In the genomic region with DNA sequence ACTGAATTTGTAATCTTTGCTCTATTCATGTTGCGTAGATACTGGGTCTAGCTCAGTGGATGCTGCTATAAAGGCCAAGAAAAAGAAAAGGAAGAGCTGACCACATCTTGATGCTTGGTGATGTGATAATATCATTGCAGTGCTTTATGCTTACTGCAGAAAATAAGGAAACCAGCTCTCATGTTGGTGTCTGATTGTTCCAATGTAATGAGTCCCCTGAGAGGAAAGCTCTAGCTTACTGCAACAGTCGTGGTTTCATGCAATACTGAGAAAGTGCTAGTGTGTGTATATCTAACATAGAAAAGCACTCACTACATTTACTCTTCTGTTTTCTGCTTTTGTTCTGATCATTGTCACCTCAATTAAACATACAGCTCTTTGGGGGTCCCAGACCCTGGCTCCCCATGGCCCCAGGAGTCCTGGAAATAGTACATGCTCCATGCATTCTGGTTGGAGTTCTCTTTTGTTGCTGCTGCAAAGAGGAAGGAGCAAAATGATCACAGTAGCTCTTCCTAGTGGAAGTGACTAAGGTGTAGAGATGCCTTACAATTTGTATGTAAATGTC, we compare ENCODE assay signal across 17 cellular contexts.
"Had no signal": no experiment of that assay in that cellular context is flagged by ENCODE, and none has a peak within 500 bp of the region (broad histone marks: within the 10 kb centered on the region; RNA-seq: fewer than 3 reads in every experiment).

No MANE protein-coding gene starts in this region.

- DNase-seq: activated CD4-positive, alpha-beta memory T cell treated with anti-CD3 and anti-CD28 coated beads, Interleukin-2, amount 10 ng/mL, durations not matched to agents 7 days and 5 days; activated effector memory CD4-positive, alpha-beta T cell treated with Interleukin-2 at 50 U/mL for 16 hours; activated naive CD4-positive, alpha-beta T cell treated with anti-CD3 and anti-CD28 coated beads, Interleukin-2, amount 50 U/mL, for 16 hours; activated T-cell treated with anti-CD3 and anti-CD28 coated beads, Interleukin-2, amount 50 U/mL, for 24 hours; esophagus squamous epithelium; hippocampal formation; left ventricle myocardium inferior; naive thymus-derived CD8-positive, alpha-beta T cell; pancreas; spleen; stomach; T-helper 9 cell; testis; upper lobe of right lung had no signal

- H3K27me3 Mint-ChIP-seq: activated CD4-positive, alpha-beta memory T cell treated with anti-CD3 and anti-CD28 coated beads, Interleukin-2, amount 10 ng/mL, durations not matched to agents 7 days and 5 days; activated T-cell treated with anti-CD3 and anti-CD28 coated beads, Interleukin-2, amount 50 U/mL, for 24 hours had no signal

- H3K27ac Mint-ChIP-seq: activated CD4-positive, alpha-beta memory T cell treated with anti-CD3 and anti-CD28 coated beads, Interleukin-2, amount 10 ng/mL, durations not matched to agents 7 days and 5 days; activated T-cell treated with anti-CD3 and anti-CD28 coated beads, Interleukin-2, amount 50 U/mL, for 24 hours; memory B cell; naive thymus-derived CD8-positive, alpha-beta T cell had no signal

- H3K36me3 Mint-ChIP-seq: memory B cell; naive thymus-derived CD8-positive, alpha-beta T cell had no signal

- ATAC-seq: naive thymus-derived CD8-positive, alpha-beta T cell; pancreas; sciatic nerve; upper lobe of right lung had no signal

- H3K4me1 ChIP-seq: esophagus squamous epithelium, pancreas, spleen, stomach, testis, upper lobe of right lung had no signal

- H3K36me3 ChIP-seq: esophagus squamous epithelium, left ventricle myocardium inferior, pancreas, spleen, stomach, upper lobe of right lung had no signal

- H3K4me3 ChIP-seq: esophagus squamous epithelium, left ventricle myocardium inferior, pancreas, spleen, stomach, testis, upper lobe of right lung had no signal

- H3K27me3 ChIP-seq: esophagus squamous epithelium, pancreas, spleen, stomach, testis, upper lobe of right lung had no signal

- H3K27ac ChIP-seq: esophagus squamous epithelium, left ventricle myocardium inferior, pancreas, spleen, stomach, testis, upper lobe of right lung, VCaP had no signal

- H3K4me3 Mint-ChIP-seq: activated CD4-positive, alpha-beta memory T cell treated with anti-CD3 and anti-CD28 coated beads, Interleukin-2, amount 10 ng/mL, durations not matched to agents 7 days and 5 days; activated T-cell treated with anti-CD3 and anti-CD28 coated beads, Interleukin-2, amount 50 U/mL, for 24 hours; memory B cell; naive thymus-derived CD8-positive, alpha-beta T cell had no signal

- H3K4me1 Mint-ChIP-seq: activated CD4-positive, alpha-beta memory T cell treated with anti-CD3 and anti-CD28 coated beads, Interleukin-2, amount 10 ng/mL, durations not matched to agents 7 days and 5 days; memory B cell; naive thymus-derived CD8-positive, alpha-beta T cell had no signal

- H3K9me3 ChIP-seq: esophagus squamous epithelium, left ventricle myocardium inferior, pancreas, spleen, stomach, testis, upper lobe of right lung had no signal

- H3K9me3 Mint-ChIP-seq: activated CD4-positive, alpha-beta memory T cell treated with anti-CD3 and anti-CD28 coated beads, Interleukin-2, amount 10 ng/mL, durations not matched to agents 7 days and 5 days; activated T-cell treated with anti-CD3 and anti-CD28 coated beads, Interleukin-2, amount 50 U/mL, for 24 hours; memory B cell; naive thymus-derived CD8-positive, alpha-beta T cell had no signal
